In the genomic region with DNA sequence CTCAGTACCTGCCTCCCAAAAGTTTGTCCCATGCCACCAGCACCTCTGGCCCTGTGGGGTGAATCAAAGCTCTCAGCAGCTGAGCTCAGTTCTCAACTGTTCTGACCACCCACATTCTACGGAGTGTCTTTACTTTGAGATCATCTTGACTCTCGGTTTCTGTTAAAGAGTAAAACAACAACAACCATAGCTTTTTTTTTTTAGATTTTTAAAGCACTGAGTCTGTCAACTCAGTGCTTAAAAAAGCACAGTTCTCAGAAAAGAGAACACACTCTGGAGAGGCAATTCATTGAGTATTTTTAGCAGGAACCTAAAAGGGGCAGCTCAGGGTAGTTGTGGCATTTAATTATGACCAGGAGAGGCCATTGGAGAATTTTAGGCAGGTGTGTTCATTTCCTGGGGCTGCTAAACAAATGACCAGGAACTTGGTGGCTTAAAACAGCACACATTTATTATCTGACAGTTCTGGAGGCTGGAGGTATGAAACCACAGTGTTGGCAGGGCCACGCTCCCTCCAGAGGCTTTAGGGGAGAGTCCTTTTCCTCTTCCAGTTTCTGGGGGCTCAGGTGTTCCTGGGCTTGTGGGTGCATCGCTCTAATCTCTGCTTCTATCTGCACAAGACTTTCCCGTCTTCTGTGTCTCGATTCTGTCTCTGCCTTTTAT, we compare ENCODE assay signal across 15 cellular contexts. TPM values are rescaled to one million over a fixed set of nuclear protein-coding genes. Genes with fewer than 3 reads are reported as not detected.
DNase-seq lines count a peak whose midpoint lies in the region; ATAC-seq, FAIRE-seq and TF ChIP-seq lines count a peak whose summit lies in the region.
"Had no signal": no experiment of that assay in that cellular context is flagged by ENCODE, and none has a peak within 500 bp of the region (broad histone marks: within the 10 kb centered on the region; RNA-seq: fewer than 3 reads in every experiment).

No MANE protein-coding gene starts in this region.

- peak; percentile 67 for FAIRE-seq in GM12892 (lab: Jason Lieb, UNC)

- DNase-seq in GM12892 (ENCODE audit: insufficient read length) (no peak), RPMI8226 (peak; percentile 69), NCI-H510A (lab: John Stamatoyannopoulos, UW) (no peak), substantia nigra (lab: John Stamatoyannopoulos, UW) (no peak), Right ventricle myocardium inferior (ENCODE audit: missing footprints) (no peak)
- DNase-seq in activated T-cell treated with anti-CD3 and anti-CD28 coated beads, Interleukin-2, amount 50 U/mL, for 1 hour, result no peak
- DNase-seq: activated T-cell treated with anti-CD3 and anti-CD28 coated beads for 4 hours; BE2C; NCI-H1105; stimulated activated CD4-positive, alpha-beta T cell treated with anti-CD3 and anti-CD28 coated beads, Interleukin-4, amount 100 ng/mL, for 1 hour; T1000 had no signal

- H3K27ac ChIP-seq in substantia nigra (ENCODE audit: low read depth, low read length, poor library complexity, severe bottlenecking), result no peak overlapping the region
- H3K27ac ChIP-seq: suprapubic skin had no signal

- no peak for TF ChIP-seq POLR2A in GM12892 (IDR thresholded peaks at IDR 0.05; ENCODE audit: low read depth, low read length)

- intact Hi-C loops in Right ventricle myocardium inferior (cut with DNase I), result no loop called here

- ATAC-seq in GM19395 (IDR thresholded peaks at IDR 0.05; ENCODE audit: unreplicated experiment) (peak; percentile 92), HG02884 (IDR thresholded peaks at IDR 0.05; ENCODE audit: unreplicated experiment) (peak; percentile 76), Right ventricle myocardium inferior (no peak)

RNA-seq across cellular contexts. Expression of a gene that starts 6.7 kb away (rescaled TPM):
- not detected for polyA plus RNA-seq in GM12892 (2012; ENCODE audit: missing spikeins)
- total RNA-seq in Right ventricle myocardium inferior, result 0.14 TPM
- total RNA-seq: osteocyte had no signal

RNA-seq across cellular contexts. Expression of a gene that starts 37.5 kb away (rescaled TPM):
- 13.2 TPM for polyA plus RNA-seq in GM12892 (2012; ENCODE audit: missing spikeins)
- 83.3 TPM for total RNA-seq in Right ventricle myocardium inferior
